Comparison of ENCODE assay signal across 19 cellular contexts in genomic region chr3:102374863-102375637, GRCh38. TPM values are rescaled to one million over a fixed set of nuclear protein-coding genes. Genes with fewer than 3 reads are reported as not detected.
"Had no signal": no experiment of that assay in that cellular context is flagged by ENCODE, and none has a peak within 500 bp of the region (broad histone marks: within the 10 kb centered on the region; RNA-seq: fewer than 3 reads in every experiment).

No MANE protein-coding gene starts in this region.

- H3K27ac Mint-ChIP-seq: effector memory CD8-positive, alpha-beta T cell; memory B cell; WTC11 had no signal

- H3K27me3 Mint-ChIP-seq: effector memory CD8-positive, alpha-beta T cell had no signal

- H3K4me1 ChIP-seq: left ventricle myocardium inferior, pancreas, thyroid gland, uterus had no signal

- H3K9me3 ChIP-seq: left ventricle myocardium inferior, mucosa of descending colon, pancreas, thyroid gland, uterus had no signal

- ATAC-seq: effector memory CD8-positive, alpha-beta T cell; mucosa of descending colon; naive thymus-derived CD4-positive, alpha-beta T cell; pancreas; WTC11 had no signal

- H3K36me3 ChIP-seq: left ventricle myocardium inferior, pancreas, thyroid gland, uterus had no signal

- H3K4me3 ChIP-seq: left ventricle myocardium inferior, mucosa of descending colon, pancreas, thyroid gland, uterus had no signal

- H3K4me3 Mint-ChIP-seq: effector memory CD8-positive, alpha-beta T cell; memory B cell; naive thymus-derived CD4-positive, alpha-beta T cell; WTC11 had no signal

- H3K27me3 ChIP-seq: foreskin keratinocyte, pancreas, thyroid gland, uterus had no signal

- H3K27ac ChIP-seq: foreskin keratinocyte, left ventricle myocardium inferior, pancreas, thyroid gland, uterus had no signal

- H3K36me3 Mint-ChIP-seq: memory B cell; naive thymus-derived CD4-positive, alpha-beta T cell; WTC11 had no signal

- H3K9me3 Mint-ChIP-seq: effector memory CD8-positive, alpha-beta T cell; memory B cell; naive thymus-derived CD4-positive, alpha-beta T cell; WTC11 had no signal

- DNase-seq: activated CD4-positive, alpha-beta T cell treated with anti-CD3 and anti-CD28 coated beads, Interleukin-2, amount 50 U/mL, for 1 hour; activated T-cell treated with anti-CD3 and anti-CD28 coated beads, Interleukin-2, amount 50 U/mL, for 48 hours; dermis blood vessel endothelial cell; effector memory CD8-positive, alpha-beta T cell; glutamatergic neuron; hypothalamus; kidney; left ventricle myocardium inferior; mucosa of descending colon; pancreas; stimulated activated CD4-positive, alpha-beta T cell treated with anti-CD3 and anti-CD28 coated beads, Interleukin-1b, Interleukin-23, amount 100 ng/mL, for 48 hours; thyroid gland; uterus had no signal

- H3K4me1 Mint-ChIP-seq: memory B cell; naive thymus-derived CD4-positive, alpha-beta T cell; WTC11 had no signal

RNA-seq across cellular contexts. Expression of gene ZPLD1, which starts 59.8 kb away (rescaled TPM):
- total RNA-seq: chondrocyte; left ventricle myocardium inferior; naive thymus-derived CD4-positive, alpha-beta T cell; T-helper 2 cell treated with Interferon-gamma antibody and Interleukin-4, amounts not matched to agents 100 ng/mL and 5 ng/mL, for 36 hours; WTC11 had no signal
